ENCODE assay signal across 17 cellular contexts in the genomic region with DNA sequence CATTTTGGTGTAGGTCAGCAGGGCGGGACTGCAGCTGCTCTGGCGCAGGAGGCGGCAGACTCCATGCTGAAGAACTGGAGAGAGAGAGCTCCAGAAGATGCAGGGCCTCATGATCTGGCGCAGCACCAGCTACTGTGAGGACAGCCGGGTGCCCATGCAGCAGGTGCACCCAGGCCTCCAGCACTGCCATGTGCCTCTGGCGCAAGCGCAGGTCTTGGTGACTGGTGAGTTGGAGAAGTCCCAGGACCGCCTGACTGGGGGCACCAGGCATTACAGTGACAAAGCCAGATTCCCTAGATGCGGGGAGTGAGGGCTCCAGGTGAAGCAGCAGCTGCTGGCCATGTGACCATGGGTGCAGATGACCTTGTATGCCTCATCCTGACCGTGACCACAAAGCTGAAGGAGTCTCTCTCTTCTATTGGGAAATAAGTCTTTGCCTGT. TPM values are rescaled to one million over a fixed set of nuclear protein-coding genes. Genes with fewer than 3 reads are reported as not detected.
DNase-seq lines count a peak whose midpoint lies in the region; ATAC-seq and TF ChIP-seq lines count a peak whose summit lies in the region.
"Had no signal": no experiment of that assay in that cellular context is flagged by ENCODE, and none has a peak within 500 bp of the region (broad histone marks: within the 10 kb centered on the region; RNA-seq: fewer than 3 reads in every experiment).

No MANE protein-coding gene starts in this region.

- no peaks in the 10 kb centered on the region for H3K27me3 ChIP-seq in H9 (ENCODE audit: insufficient read depth, low read length)
- H3K27me3 ChIP-seq in mesenchymal stem cell (ENCODE audit: control insufficient read depth in 1 of 2, insufficient read depth in 1 of 2, low read length in 2 of 2): no peaks in the 10 kb centered on the region
- H3K27me3 ChIP-seq in effector memory CD4-positive, alpha-beta T cell (replicated peaks; ENCODE audit: control insufficient read depth, insufficient read depth, low read length, poor library complexity, severe bottlenecking): no peaks in the 10 kb centered on the region
- H3K27me3 ChIP-seq: gastroesophageal sphincter, right lobe of liver had no signal

- H3K18ac ChIP-seq in H9 (ENCODE audit: insufficient read length, low read depth, low read length) (no peak overlapping the region), mesenchymal stem cell (ENCODE audit: low read depth in 1 of 2, low read length in 2 of 2) (no peak overlapping the region)

- H3K36me3 Mint-ChIP-seq in H9 (ENCODE audit: insufficient read depth in 1 of 3, low read depth in 3 of 3): no peaks in the 10 kb centered on the region
- H3K36me3 Mint-ChIP-seq: natural killer cell treated with Interleukin-12 subunit alpha and Interleukin-12 subunit beta and Interleukin-15 and Interleukin-18, amount 100 ng/mL, for 72 hours had no signal

- H2AK5ac ChIP-seq in H9 (ENCODE audit: insufficient read length, low read length): no peak overlapping the region
- no peak overlapping the region for H2AK5ac ChIP-seq in mesenchymal stem cell (ENCODE audit: low read length, severe bottlenecking)

- WGBS in H9 (ENCODE audit: extremely low coverage, insufficient read length, low lambda C conversion rate): no CpG with 5 or more reads among the region's 10 CpGs
- WGBS in mesenchymal stem cell: 84% methylated on average over 10 of the region's 10 CpGs

- H3K79me1 ChIP-seq in H9 (ENCODE audit: insufficient read depth, low read depth, low read length, poor library complexity, severe bottlenecking): no peaks in the 10 kb centered on the region
- H3K79me1 ChIP-seq in mesenchymal stem cell (replicated peaks; ENCODE audit: low read length, poor library complexity, severe bottlenecking): no peaks in the 10 kb centered on the region

- H3K79me2 ChIP-seq in H9 (ENCODE audit: insufficient read depth, low read length): no peaks in the 10 kb centered on the region

- H2BK20ac ChIP-seq in H9 (ENCODE audit: low read depth, low read length, poor library complexity, severe bottlenecking): no peak overlapping the region

- H3K23me2 ChIP-seq in H9 (ENCODE audit: insufficient read length, low read depth, low read length, poor library complexity, severe bottlenecking): no peaks in the 10 kb centered on the region

- DNase-seq in AG20443 (ENCODE audit: low spot score) (peak; percentile 61), H9 (peak; percentile 28), NOMO-1 treated with dmso at 0.1 percent for 144 hours (lab: John Stamatoyannopoulos, UW; ENCODE audit: unreplicated experiment) (peak; percentile 30), mesenchymal stem cell (peak; percentile 67)
- no peak for DNase-seq in effector memory CD4-positive, alpha-beta T cell
- DNase-seq: anterior cingulate cortex; C1 segment of cervical spinal cord; Kasumi-1; kidney glomerular epithelial cell; right lobe of liver; stimulated activated naive CD8-positive, alpha-beta T cell treated with anti-CD3 and anti-CD28 coated beads, Interleukin-15, amount 100 ng/mL, for 72 hours had no signal

- H3K23ac ChIP-seq in H9 (ENCODE audit: insufficient read length, low read depth, low read length): no peak overlapping the region
- no peak overlapping the region for H3K23ac ChIP-seq in mesenchymal stem cell (ENCODE audit: low read length in 2 of 2)

- ATAC-seq in HG02852 (IDR thresholded peaks at IDR 0.05; ENCODE audit: unreplicated experiment) (no peak), GM19324 (IDR thresholded peaks at IDR 0.05; ENCODE audit: low FRiP score, unreplicated experiment) (no peak), GM18498 (IDR thresholded peaks at IDR 0.05; ENCODE audit: unreplicated experiment) (no peak)
- ATAC-seq: gastroesophageal sphincter; natural killer cell treated with Interleukin-12 subunit alpha and Interleukin-12 subunit beta and Interleukin-15 and Interleukin-18, amount 100 ng/mL, for 72 hours; right lobe of liver; stimulated activated naive CD8-positive, alpha-beta T cell treated with anti-CD3 and anti-CD28 coated beads, Interleukin-15, amount 100 ng/mL, for 72 hours had no signal

- H4K91ac ChIP-seq in H9 (ENCODE audit: insufficient read length, low read depth, low read length): no peak overlapping the region
- H4K91ac ChIP-seq in mesenchymal stem cell (ENCODE audit: low read length): no peak overlapping the region

- H2BK15ac ChIP-seq in H9 (ENCODE audit: low read depth, low read length) (no peak overlapping the region), mesenchymal stem cell (ENCODE audit: low read depth, poor library complexity, severe bottlenecking) (no peak overlapping the region)

- no peak overlapping the region for H3K9ac ChIP-seq in H9 (ENCODE audit: extremely low read depth, insufficient read length, low read length)
- H3K9ac ChIP-seq in mesenchymal stem cell (ENCODE audit: low read length): no peak overlapping the region

- no peak overlapping the region for H3K4ac ChIP-seq in H9 (ENCODE audit: low read depth, low read length)
- H3K4ac ChIP-seq in mesenchymal stem cell (ENCODE audit: low read depth in 1 of 2, low read length in 2 of 2): no peak overlapping the region

- H4K8ac ChIP-seq in H9 (replicated peaks; ENCODE audit: insufficient read length, low read depth, low read length) (no peak overlapping the region), mesenchymal stem cell (ENCODE audit: low read length) (no peak overlapping the region)

- peaks cover 4% of the 10 kb centered on the region for H4K20me1 ChIP-seq in H9 (ENCODE audit: control insufficient read depth, insufficient read depth, insufficient read length)

- TF ChIP-seq CTCF in H9 (conservative IDR thresholded peaks at IDR 0.05): no peak

- H3K27me3 Mint-ChIP-seq in H9 (ENCODE audit: low read depth): peaks cover 5% of the 10 kb centered on the region
- H3K27me3 Mint-ChIP-seq: natural killer cell treated with Interleukin-12 subunit alpha and Interleukin-12 subunit beta and Interleukin-15 and Interleukin-18, amount 100 ng/mL, for 72 hours; stimulated activated naive CD8-positive, alpha-beta T cell treated with anti-CD3 and anti-CD28 coated beads, Interleukin-15, amount 100 ng/mL, for 72 hours had no signal

- H3K4me1 Mint-ChIP-seq in H9: peaks cover 17 to 22% of the 10 kb centered on the region in 2 experiments

- H2BK12ac ChIP-seq in H9 (ENCODE audit: insufficient read length, low read depth, low read length) (no peak overlapping the region), mesenchymal stem cell (ENCODE audit: low read length in 2 of 2) (no peak overlapping the region)

- no peaks in the 10 kb centered on the region for H3K9me3 ChIP-seq in H9 (ENCODE audit: control insufficient read depth, low read depth, low read length)
- H3K9me3 ChIP-seq in mesenchymal stem cell (ENCODE audit: control insufficient read depth, low read length): no peaks in the 10 kb centered on the region
- H3K9me3 ChIP-seq in effector memory CD4-positive, alpha-beta T cell (ENCODE audit: control insufficient read depth, low read length): no peaks in the 10 kb centered on the region
- H3K9me3 ChIP-seq: gastroesophageal sphincter, right lobe of liver had no signal

- H3K14ac ChIP-seq in H9 (ENCODE audit: insufficient read depth, low read length) (no peak overlapping the region; the same call in 1 of the 2 replicates), mesenchymal stem cell (ENCODE audit: low read length in 2 of 2) (no peak overlapping the region)

- H3K27ac ChIP-seq in H9 (ENCODE audit: insufficient read length, low read depth, low read length) (no peak overlapping the region), mesenchymal stem cell (ENCODE audit: low read length, poor library complexity, severe bottlenecking) (no peak overlapping the region)
- H3K27ac ChIP-seq in effector memory CD4-positive, alpha-beta T cell (ENCODE audit: insufficient read depth, low read length, poor library complexity, severe bottlenecking): no peak overlapping the region
- H3K27ac ChIP-seq: gastroesophageal sphincter, right lobe of liver, VCaP had no signal

- H3K27ac Mint-ChIP-seq in H9: no peak overlapping the region
- H3K27ac Mint-ChIP-seq: natural killer cell treated with Interleukin-12 subunit alpha and Interleukin-12 subunit beta and Interleukin-15 and Interleukin-18, amount 100 ng/mL, for 72 hours; stimulated activated naive CD8-positive, alpha-beta T cell treated with anti-CD3 and anti-CD28 coated beads, Interleukin-15, amount 100 ng/mL, for 72 hours had no signal

- no peak overlapping the region for H2BK120ac ChIP-seq in H9 (ENCODE audit: low read depth, low read length, poor library complexity, severe bottlenecking)
- no peak overlapping the region for H2BK120ac ChIP-seq in mesenchymal stem cell (ENCODE audit: low read depth, low read length)

- H3K4me3 ChIP-seq in mesenchymal stem cell (ENCODE audit: insufficient read depth in 1 of 2, low read depth in 1 of 2, low read length in 2 of 2): no peak overlapping the region
- H3K4me3 ChIP-seq in effector memory CD4-positive, alpha-beta T cell (ENCODE audit: insufficient read depth, low read depth, low read length, poor library complexity, severe bottlenecking): no peak overlapping the region
- H3K4me3 ChIP-seq: gastroesophageal sphincter, right lobe of liver had no signal

- H3K56ac ChIP-seq in H9 (ENCODE audit: insufficient read length, low read depth, low read length): no peak overlapping the region

- H3K4me3 Mint-ChIP-seq in H9: no peak overlapping the region
- H3K4me3 Mint-ChIP-seq: natural killer cell treated with Interleukin-12 subunit alpha and Interleukin-12 subunit beta and Interleukin-15 and Interleukin-18, amount 100 ng/mL, for 72 hours; stimulated activated naive CD8-positive, alpha-beta T cell treated with anti-CD3 and anti-CD28 coated beads, Interleukin-15, amount 100 ng/mL, for 72 hours had no signal

- H3K4me1 ChIP-seq in H9 (ENCODE audit: insufficient read depth, low read length) (no peaks in the 10 kb centered on the region; the same call in 1 of the 2 replicates), mesenchymal stem cell (ENCODE audit: control insufficient read depth, insufficient read depth, low read depth, low read length) (peaks cover 10% of the 10 kb centered on the region)
- H3K4me1 ChIP-seq in effector memory CD4-positive, alpha-beta T cell (ENCODE audit: control insufficient read depth, insufficient read depth, low read length, poor library complexity, severe bottlenecking): no peaks in the 10 kb centered on the region
- H3K4me1 ChIP-seq: gastroesophageal sphincter, right lobe of liver had no signal

- no peak overlapping the region for H3T11ph ChIP-seq in H9 (ENCODE audit: low read length)

- H4K5ac ChIP-seq in H9 (ENCODE audit: insufficient read length, low read depth, low read length): no peak overlapping the region

- no peak overlapping the region for H3K4me2 ChIP-seq in H9 (ENCODE audit: insufficient read depth, insufficient read length, low read length)
- H3K4me2 ChIP-seq in mesenchymal stem cell (ENCODE audit: low read length, poor library complexity, severe bottlenecking): no peak overlapping the region

- peaks cover 6 to 27% of the 10 kb centered on the region in 2 experiments for H3K36me3 ChIP-seq in mesenchymal stem cell (ENCODE audit: control insufficient read depth in 1 of 2, insufficient read depth in 2 of 2, low read depth in 1 of 2, low read length in 2 of 2)
- H3K36me3 ChIP-seq in effector memory CD4-positive, alpha-beta T cell (ENCODE audit: control insufficient read depth, insufficient read depth, low read length): no peaks in the 10 kb centered on the region
- H3K36me3 ChIP-seq: gastroesophageal sphincter, right lobe of liver had no signal

- H2BK5ac ChIP-seq in H9 (ENCODE audit: insufficient read length, low read length): no peak overlapping the region
- H2BK5ac ChIP-seq in mesenchymal stem cell (ENCODE audit: low read depth, low read length, poor library complexity, severe bottlenecking): no peak overlapping the region

- no peaks in the 10 kb centered on the region for H3K9me3 Mint-ChIP-seq in H9
- H3K9me3 Mint-ChIP-seq: natural killer cell treated with Interleukin-12 subunit alpha and Interleukin-12 subunit beta and Interleukin-15 and Interleukin-18, amount 100 ng/mL, for 72 hours; stimulated activated naive CD8-positive, alpha-beta T cell treated with anti-CD3 and anti-CD28 coated beads, Interleukin-15, amount 100 ng/mL, for 72 hours had no signal

- H2AFZ ChIP-seq in H9 (ENCODE audit: low read length): no peak overlapping the region
- no peak overlapping the region for H2AFZ ChIP-seq in mesenchymal stem cell (ENCODE audit: low read depth, low read length)

RNA-seq across cellular contexts. Expression of a gene that starts 24.3 kb away (rescaled TPM):
- 36.7 and 37.6 TPM in 2 replicates for total RNA-seq in H9 (2021)
- 24.3 TPM for polyA plus RNA-seq in mesenchymal stem cell (2013, experiment 1 of 2)
- 23.1 TPM for polyA plus RNA-seq in mesenchymal stem cell (2013, experiment 2 of 2)

Comparison
In these comparisons a context has a peak if more than half of its experiments do, and no peak if none do; other contexts are left out.
1. DNase-seq: peak in AG20443 (single experiment), H9 (single experiment), NOMO-1 treated with dmso at 0.1 percent for 144 hours (single experiment) and mesenchymal stem cell (single experiment); none in effector memory CD4-positive, alpha-beta T cell (0 of 3).